1 cellular context compared by ENCODE assay signal in the genomic region with DNA sequence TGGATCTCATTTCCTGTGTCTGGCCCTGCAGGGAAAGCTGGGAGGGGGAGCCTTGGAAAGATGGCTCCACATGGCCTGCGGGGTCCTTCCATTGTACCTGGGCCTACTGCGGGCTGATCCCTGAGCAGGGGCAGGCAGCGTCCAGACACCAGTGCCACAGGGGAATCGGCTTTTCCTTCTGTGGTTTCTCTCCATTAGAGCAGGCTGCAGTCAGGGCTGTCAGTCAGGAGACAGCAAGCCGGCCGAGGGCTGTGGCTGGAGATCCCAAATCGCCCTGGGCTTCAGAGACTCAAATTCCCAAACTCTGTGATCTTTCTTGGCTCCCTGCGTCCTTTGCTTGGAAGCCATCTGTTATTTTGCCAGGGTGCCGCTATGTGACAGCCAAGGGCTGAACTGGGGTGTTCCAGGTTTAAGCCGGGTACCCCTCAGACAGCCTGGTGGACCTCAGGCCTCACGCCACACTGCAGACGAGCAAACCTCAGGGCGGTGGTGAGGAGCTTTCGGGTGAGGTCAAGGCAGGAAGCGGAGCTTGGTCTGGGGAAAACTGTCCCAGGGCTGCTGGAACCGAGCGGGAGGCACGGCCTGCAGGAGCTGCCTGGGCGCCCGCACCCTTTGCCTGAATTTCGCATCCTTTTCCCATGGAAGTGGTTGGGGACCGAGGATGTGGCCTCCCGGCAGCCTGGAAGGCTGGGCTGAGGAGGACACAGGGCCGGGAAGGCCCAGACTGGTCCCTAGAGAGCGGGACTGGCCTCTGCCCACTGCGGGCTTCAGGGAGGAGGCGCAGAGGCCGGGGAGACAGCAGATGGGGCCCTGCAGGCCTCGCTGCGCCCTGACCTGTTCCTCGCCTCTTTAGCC.
TF ChIP-seq lines count a peak whose summit lies in the region.

No MANE protein-coding gene starts in this region.

TF ChIP-seq in HCT116, 20 proteins besides CTCF, POLR2A, EP300 and RAD21:
- TF ChIP-seq ZNF274 (IDR thresholded peaks at IDR 0.05; ENCODE audit: low read depth, low read length) = no peak
- no peak for TF ChIP-seq FOSL1 (IDR thresholded peaks at IDR 0.05; ENCODE audit: low read depth)
- no peak for TF ChIP-seq ZFX (IDR thresholded peaks at IDR 0.05)
- TF ChIP-seq ZBTB33 (IDR thresholded peaks at IDR 0.05; ENCODE audit: extremely low read depth, insufficient replicate concordance, low read length) = no peak
- no peak for TF ChIP-seq MAX (IDR thresholded peaks at IDR 0.05)
- TF ChIP-seq YY1 (IDR thresholded peaks at IDR 0.05; ENCODE audit: extremely low read depth, insufficient replicate concordance, low read depth, low read length) = no peak
- TF ChIP-seq POLR2AphosphoS5 (IDR thresholded peaks at IDR 0.05; ENCODE audit: low read depth, low read length) = no peak
- TF ChIP-seq TCF7L2 (IDR thresholded peaks at IDR 0.05; ENCODE audit: borderline replicate concordance, extremely low read depth, insufficient read depth, insufficient read length) = no peak
- TF ChIP-seq EZH2phosphoT487 (IDR thresholded peaks at IDR 0.05; ENCODE audit: borderline replicate concordance) = no peak
- TF ChIP-seq JUND (IDR thresholded peaks at IDR 0.05) = no peak
- no peak for TF ChIP-seq REST (IDR thresholded peaks at IDR 0.05; ENCODE audit: low read depth)
- TF ChIP-seq SIN3A (IDR thresholded peaks at IDR 0.05; ENCODE audit: low read depth) = no peak
- no peak for TF ChIP-seq CEBPB (IDR thresholded peaks at IDR 0.05; ENCODE audit: low read depth)
- TF ChIP-seq ATF3 (IDR thresholded peaks at IDR 0.05) = no peak
- TF ChIP-seq ELF1 (IDR thresholded peaks at IDR 0.05; ENCODE audit: borderline replicate concordance, low read depth) = no peak
- TF ChIP-seq EGR1 (IDR thresholded peaks at IDR 0.05; ENCODE audit: low read depth) = no peak
- TF ChIP-seq CBX3 (IDR thresholded peaks at IDR 0.05; ENCODE audit: low read depth) = no peak
